In genomic region chr22:48804811-48805301, GRCh38 we compare ENCODE assay signal across 1 cellular context.
TF ChIP-seq lines count a peak whose summit lies in the region.

No MANE protein-coding gene starts in this region.

TF ChIP-seq in H1, 55 proteins besides CTCF, POLR2A, EP300 and RAD21 (continued from another document):
- TF ChIP-seq ATF2 (IDR thresholded peaks at IDR 0.05; ENCODE audit: low read length) (no peak), TBP (IDR thresholded peaks at IDR 0.05; ENCODE audit: low read depth, low read length) (no peak), YY1 (IDR thresholded peaks at IDR 0.05; ENCODE audit: low read depth, low read length) (no peak), HDAC6 (IDR thresholded peaks at IDR 0.05; ENCODE audit: low read depth, low read length) (no peak), SIRT6 (IDR thresholded peaks at IDR 0.05; ENCODE audit: low read length) (no peak), KDM1A (IDR thresholded peaks at IDR 0.05; ENCODE audit: borderline replicate concordance, low read length) (no peak), BRCA1 (IDR thresholded peaks at IDR 0.05; ENCODE audit: low read depth, low read length) (no peak), CREB1 (IDR thresholded peaks at IDR 0.05) (no peak), SP2 (IDR thresholded peaks at IDR 0.05; ENCODE audit: low read length) (no peak)
TF ChIP-seq in H1: peak in this region for 0.
